19 cellular contexts compared by ENCODE assay signal in the genomic region with DNA sequence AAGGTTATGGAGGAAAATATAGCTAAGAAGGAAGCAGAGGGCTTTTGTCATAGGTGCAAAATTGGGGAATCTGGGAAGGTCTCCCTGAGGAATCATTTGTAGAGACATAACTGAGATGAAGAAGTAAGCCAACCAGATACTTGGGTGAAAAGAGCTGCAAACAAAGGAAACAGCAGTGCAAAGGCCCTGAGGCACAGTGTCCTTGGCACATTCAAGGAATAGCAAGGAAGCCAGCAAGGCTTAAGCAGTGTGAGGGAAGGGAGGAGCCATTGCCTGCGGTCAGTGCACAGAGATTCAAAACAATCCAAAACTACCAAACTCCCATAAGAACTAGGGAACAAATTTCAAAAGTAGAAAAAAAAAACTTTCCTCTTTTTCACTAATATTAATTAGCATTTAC.
"Had no signal": no experiment of that assay in that cellular context is flagged by ENCODE, and none has a peak within 500 bp of the region (broad histone marks: within the 10 kb centered on the region; RNA-seq: fewer than 3 reads in every experiment).

No MANE protein-coding gene starts in this region.

- ATAC-seq: foreskin keratinocyte, gastroesophageal sphincter, heart right ventricle, left cardiac atrium, left lung, left ventricle myocardium superior had no signal

- H3K27ac ChIP-seq: coronary artery, dorsolateral prefrontal cortex, esophagus muscularis mucosa, foreskin keratinocyte, gastroesophageal sphincter, heart right ventricle, left lung had no signal

- H3K4me1 ChIP-seq: esophagus muscularis mucosa, foreskin keratinocyte, gastroesophageal sphincter, heart right ventricle, left lung had no signal

- DNase-seq: dermis blood vessel endothelial cell; dorsolateral prefrontal cortex; effector CD4-positive, alpha-beta T cell; effector memory CD4-positive, alpha-beta T cell; foreskin keratinocyte; glutamatergic neuron; head of caudate nucleus; heart right ventricle; hippocampal formation; left cardiac atrium; left lung; left ventricle myocardium superior; mammary epithelial cell; mesendoderm; midbrain had no signal

- H3K4me3 ChIP-seq: coronary artery, dorsolateral prefrontal cortex, esophagus muscularis mucosa, gastroesophageal sphincter, heart right ventricle, left lung, lung had no signal

- H3K27me3 ChIP-seq: dorsolateral prefrontal cortex, esophagus muscularis mucosa, foreskin keratinocyte, gastroesophageal sphincter, heart right ventricle, left lung had no signal

- H3K36me3 ChIP-seq: esophagus muscularis mucosa, gastroesophageal sphincter, heart right ventricle, left lung had no signal

- H3K9me3 ChIP-seq: esophagus muscularis mucosa, gastroesophageal sphincter, left lung had no signal
